22 cellular contexts compared by ENCODE assay signal in genomic region chr12:1069846-1070245, GRCh38.
A peak's percentile ranks its signal among the peaks of the same experiment; 100 is the strongest.
DNase-seq lines count a peak whose midpoint lies in the region; ATAC-seq, FAIRE-seq and TF ChIP-seq lines count a peak whose summit lies in the region.
"Had no signal": no experiment of that assay in that cellular context is flagged by ENCODE, and none has a peak within 500 bp of the region (broad histone marks: within the 10 kb centered on the region; RNA-seq: fewer than 3 reads in every experiment).

No MANE protein-coding gene starts in this region.

- CTCF ChIA-PET in HEK293 (lab: Yijun Ruan, JAX), result interaction anchor here (0.6 to 2.1 kb wide), 5 partner anchors 23 to 534 kb away, joined by 3 to 12 read pairs (median 3); no protein-coding TSS in a partner anchor

- POLR2A ChIA-PET in HEK293 (lab: Yijun Ruan, JAX), result no interaction called here

- no peak overlapping the region for H3K4me3 ChIP-seq in HEK293 (ENCODE audit: low read depth, low read length)
- no peak overlapping the region for H3K4me3 ChIP-seq in choroid plexus epithelial cell (ENCODE audit: low read depth, low read length)
- H3K4me3 ChIP-seq: A549; BLaER1 treated with 17β-estradiol and CSF1 and Interleukin-3, amounts not matched to agents 10 nM and 100 nM; GM12878 had no signal

- no peaks in the 10 kb centered on the region; a peak in 1 of 3 replicates for H3K36me3 ChIP-seq in HEK293 (ENCODE audit: control insufficient read depth in 2 of 2, insufficient read depth in 1 of 2, low read length in 2 of 2)

- ATAC-seq in GM18861 (IDR thresholded peaks at IDR 0.05; ENCODE audit: unreplicated experiment) (no peak), GM21529 (IDR thresholded peaks at IDR 0.05; ENCODE audit: unreplicated experiment) (no peak)
- ATAC-seq: A549; CD8-positive, alpha-beta T cell; GM12878 had no signal

- TF ChIP-seq CTCF in HEK293 (tag by site-specific recombination; IDR thresholded peaks at IDR 0.05), result no peak
- no peak for TF ChIP-seq CTCF in choroid plexus epithelial cell (conservative IDR thresholded peaks at IDR 0.05; ENCODE audit: low read depth, low read length)

- no peak overlapping the region for H3K27ac ChIP-seq in HEK293 (ENCODE audit: extremely low read depth, low read depth, low read length)
- H3K27ac ChIP-seq: A549; BLaER1 treated with 17β-estradiol and CSF1 and Interleukin-3, amounts not matched to agents 10 nM and 100 nM; C4-2B had no signal

- DNase-seq in choroid plexus epithelial cell (ENCODE audit: low read depth), result peak; percentile 19
- DNase-seq in stimulated activated CD4-positive, alpha-beta T cell treated with anti-CD3 and anti-CD28 coated beads, Interleukin-4, amount 100 ng/mL, for 24 hours, result no peak
- DNase-seq: 8988T; AML-193; Caco-2; Calu3; CD4-positive, alpha-beta T cell; CD8-positive, alpha-beta T cell; DMS79 treated with DMSO at 0.1 percent for 48 hours; GDM1 had no signal

- peaks cover 13% of the 10 kb centered on the region for H3K4me1 ChIP-seq in HEK293 (ENCODE audit: control insufficient read depth, insufficient read depth, low read length)
- H3K4me1 ChIP-seq: A549, Caco-2 had no signal

- FAIRE-seq in G401.6 (lab: Jason Lieb, UNC) (peak; percentile 31), islet of Langerhans (lab: Jason Lieb, UNC) (peak; percentile 76)
- FAIRE-seq: A549, GM12878, GM12892, GM18507, GM19239 had no signal

- no peaks in the 10 kb centered on the region for H3K9me3 ChIP-seq in HEK293 (ENCODE audit: control insufficient read depth, insufficient read depth, low read depth, low read length)
- H3K9me3 ChIP-seq: A549, Caco-2 had no signal

TF ChIP-seq in HEK293, 187 proteins besides CTCF, POLR2A, EP300 and RAD21 (continues in another document):
- TF ChIP-seq ZNF626 (tag by site-specific recombination; IDR thresholded peaks at IDR 0.05) (no peak), ZNF664 (tag by site-specific recombination; IDR thresholded peaks at IDR 0.05) (peak; percentile 95), ZNF837 (tag by site-specific recombination; IDR thresholded peaks at IDR 0.05) (no peak), ZNF660 (tag by site-specific recombination; IDR thresholded peaks at IDR 0.05) (peak; percentile 44; the same call in 1 of the 2 replicates), MZF1 (tag by site-specific recombination; IDR thresholded peaks at IDR 0.05; ENCODE audit: borderline replicate concordance) (no peak), PBX3 (CRISPR knock-in tag; IDR thresholded peaks at IDR 0.05) (no peak), ZNF132 (tag by site-specific recombination; IDR thresholded peaks at IDR 0.05; ENCODE audit: borderline replicate concordance) (no peak), GLIS1 (tag by site-specific recombination; IDR thresholded peaks at IDR 0.05) (no peak), ZNF292 (tag by site-specific recombination; IDR thresholded peaks at IDR 0.05; ENCODE audit: borderline replicate concordance, low read depth) (no peak), ZNF600 (tag by site-specific recombination; IDR thresholded peaks at IDR 0.05) (no peak), KLF8 (tag by site-specific recombination; IDR thresholded peaks at IDR 0.05) (no peak), BCL11B (tag by site-specific recombination; IDR thresholded peaks at IDR 0.05; ENCODE audit: low read depth) (no peak), GLI4 (tag by site-specific recombination; IDR thresholded peaks at IDR 0.05) (no peak), SCRT2 (tag by site-specific recombination; IDR thresholded peaks at IDR 0.05) (peak; percentile 51; the same call in 1 of the 2 replicates), MYNN (tag by site-specific recombination; IDR thresholded peaks at IDR 0.05; ENCODE audit: borderline replicate concordance) (no peak), ZNF2 (tag by site-specific recombination; IDR thresholded peaks at IDR 0.05) (no peak), ZNF768 (tag by site-specific recombination; IDR thresholded peaks at IDR 0.05) (no peak), ZNF830 (tag by site-specific recombination; IDR thresholded peaks at IDR 0.05; ENCODE audit: low read depth) (no peak), ATF2 (tag by site-specific recombination; IDR thresholded peaks at IDR 0.05; ENCODE audit: low read depth) (peak; percentile 86), ZNF571 (tag by site-specific recombination; IDR thresholded peaks at IDR 0.05) (no peak), ZNF658 (tag by site-specific recombination; IDR thresholded peaks at IDR 0.05) (no peak), ZNF302 (tag by site-specific recombination; IDR thresholded peaks at IDR 0.05; ENCODE audit: low read depth) (no peak), ZSCAN30 (tag by site-specific recombination; IDR thresholded peaks at IDR 0.05) (no peak), ZNF548 (tag by site-specific recombination; IDR thresholded peaks at IDR 0.05) (no peak)
- TF ChIP-seq, protein P1, sequence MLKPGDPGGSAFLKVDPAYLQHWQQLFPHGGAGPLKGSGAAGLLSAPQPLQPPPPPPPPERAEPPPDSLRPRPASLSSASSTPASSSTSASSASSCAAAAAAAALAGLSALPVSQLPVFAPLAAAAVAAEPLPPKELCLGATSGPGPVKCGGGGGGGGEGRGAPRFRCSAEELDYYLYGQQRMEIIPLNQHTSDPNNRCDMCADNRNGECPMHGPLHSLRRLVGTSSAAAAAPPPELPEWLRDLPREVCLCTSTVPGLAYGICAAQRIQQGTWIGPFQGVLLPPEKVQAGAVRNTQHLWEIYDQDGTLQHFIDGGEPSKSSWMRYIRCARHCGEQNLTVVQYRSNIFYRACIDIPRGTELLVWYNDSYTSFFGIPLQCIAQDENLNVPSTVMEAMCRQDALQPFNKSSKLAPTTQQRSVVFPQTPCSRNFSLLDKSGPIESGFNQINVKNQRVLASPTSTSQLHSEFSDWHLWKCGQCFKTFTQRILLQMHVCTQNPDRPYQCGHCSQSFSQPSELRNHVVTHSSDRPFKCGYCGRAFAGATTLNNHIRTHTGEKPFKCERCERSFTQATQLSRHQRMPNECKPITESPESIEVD (tag by site-specific recombination; IDR thresholded peaks at IDR 0.05), result peak; percentile 42; the same call in 1 of the 2 replicates
- TF ChIP-seq, protein P2, sequence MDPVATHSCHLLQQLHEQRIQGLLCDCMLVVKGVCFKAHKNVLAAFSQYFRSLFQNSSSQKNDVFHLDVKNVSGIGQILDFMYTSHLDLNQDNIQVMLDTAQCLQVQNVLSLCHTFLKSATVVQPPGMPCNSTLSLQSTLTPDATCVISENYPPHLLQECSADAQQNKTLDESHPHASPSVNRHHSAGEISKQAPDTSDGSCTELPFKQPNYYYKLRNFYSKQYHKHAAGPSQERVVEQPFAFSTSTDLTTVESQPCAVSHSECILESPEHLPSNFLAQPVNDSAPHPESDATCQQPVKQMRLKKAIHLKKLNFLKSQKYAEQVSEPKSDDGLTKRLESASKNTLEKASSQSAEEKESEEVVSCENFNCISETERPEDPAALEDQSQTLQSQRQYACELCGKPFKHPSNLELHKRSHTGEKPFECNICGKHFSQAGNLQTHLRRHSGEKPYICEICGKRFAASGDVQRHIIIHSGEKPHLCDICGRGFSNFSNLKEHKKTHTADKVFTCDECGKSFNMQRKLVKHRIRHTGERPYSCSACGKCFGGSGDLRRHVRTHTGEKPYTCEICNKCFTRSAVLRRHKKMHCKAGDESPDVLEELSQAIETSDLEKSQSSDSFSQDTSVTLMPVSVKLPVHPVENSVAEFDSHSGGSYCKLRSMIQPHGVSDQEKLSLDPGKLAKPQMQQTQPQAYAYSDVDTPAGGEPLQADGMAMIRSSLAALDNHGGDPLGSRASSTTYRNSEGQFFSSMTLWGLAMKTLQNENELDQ (tag by site-specific recombination; IDR thresholded peaks at IDR 0.05; ENCODE audit: low read depth), result no peak
